ENCODE assay signal across 13 cellular contexts in the genomic region with DNA sequence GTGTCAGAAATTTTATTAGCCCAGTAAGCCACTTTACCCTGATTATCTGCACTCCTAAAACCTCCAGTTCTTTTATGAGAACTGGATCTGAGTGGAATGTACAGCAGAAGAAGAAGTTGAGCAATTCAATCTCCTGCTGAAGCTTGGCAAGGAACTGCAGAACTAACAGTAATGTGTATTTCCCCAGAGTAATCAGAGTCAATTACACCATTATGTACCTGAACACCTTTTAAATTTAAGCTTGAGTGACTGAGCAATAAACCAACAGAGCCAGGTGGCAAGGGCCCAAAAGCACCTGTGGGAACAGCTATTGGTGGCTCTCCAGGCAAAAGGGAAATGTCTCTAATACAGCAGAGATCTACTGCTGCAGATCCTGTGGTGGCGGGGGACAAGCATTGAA. TPM values are rescaled to one million over a fixed set of nuclear protein-coding genes. Genes with fewer than 3 reads are reported as not detected.
DNase-seq lines count a peak whose midpoint lies in the region; ATAC-seq and TF ChIP-seq lines count a peak whose summit lies in the region.
"Had no signal": no experiment of that assay in that cellular context is flagged by ENCODE, and none has a peak within 500 bp of the region (broad histone marks: within the 10 kb centered on the region; RNA-seq: fewer than 3 reads in every experiment).

No MANE protein-coding gene starts in this region.

- no peak for TF ChIP-seq CTCF in upper lobe of right lung (IDR thresholded peaks at IDR 0.05)

- H3K27me3 ChIP-seq in right cardiac atrium (ENCODE audit: control insufficient read depth, insufficient read depth) (no peaks in the 10 kb centered on the region), upper lobe of right lung (no peaks in the 10 kb centered on the region), Karpas-422 (ENCODE audit: low read length) (no peaks in the 10 kb centered on the region), H7 (ENCODE audit: control insufficient read depth, insufficient read depth, low read length) (no peaks in the 10 kb centered on the region)
- H3K27me3 ChIP-seq: tibial artery had no signal

- no peak overlapping the region for H2AFZ ChIP-seq in Karpas-422 (ENCODE audit: low read length)

- 85% methylated on average over 1 of the region's 1 CpG for WGBS in right cardiac atrium

- H3K27ac ChIP-seq in right cardiac atrium (ENCODE audit: low read length) (no peak overlapping the region), upper lobe of right lung (no peak overlapping the region), Karpas-422 (ENCODE audit: low read length) (no peak overlapping the region)
- H3K27ac ChIP-seq: tibial artery had no signal

- H3K9me3 ChIP-seq in right cardiac atrium (ENCODE audit: control insufficient read depth, low read length) = no peaks in the 10 kb centered on the region
- no peaks in the 10 kb centered on the region for H3K9me3 ChIP-seq in upper lobe of right lung
- H3K9me3 ChIP-seq in Karpas-422 (ENCODE audit: low read length) = no peaks in the 10 kb centered on the region
- H3K9me3 ChIP-seq: tibial artery had no signal

- H3K36me3 ChIP-seq in upper lobe of right lung (no peaks in the 10 kb centered on the region), Karpas-422 (ENCODE audit: insufficient read depth, low read length) (no peaks in the 10 kb centered on the region), H7 (replicated peaks; ENCODE audit: control insufficient read depth, insufficient read depth, low read length) (no peaks in the 10 kb centered on the region)
- H3K36me3 ChIP-seq: tibial artery had no signal

- no peak overlapping the region for H3K4me3 ChIP-seq in right cardiac atrium (ENCODE audit: low read length)
- H3K4me3 ChIP-seq in upper lobe of right lung = no peak overlapping the region
- no peak overlapping the region for H3K4me3 ChIP-seq in Karpas-422 (ENCODE audit: low read length)
- H3K4me3 ChIP-seq in H7 (ENCODE audit: insufficient read depth, low read depth, low read length) = no peak overlapping the region
- H3K4me3 ChIP-seq: tibial artery had no signal

- intact Hi-C loops in Right ventricle myocardium superior (cut with DNase I) (no loop called here), right cardiac atrium (cut with DNase I) (no loop called here), upper lobe of right lung (cut with DNase I) (no loop called here)

- H3K9me2 ChIP-seq in Karpas-422 (replicated peaks; ENCODE audit: insufficient read depth, low read length) = no peaks in the 10 kb centered on the region

- no peaks in the 10 kb centered on the region for H4K20me1 ChIP-seq in Karpas-422 (ENCODE audit: insufficient read depth, low read depth, low read length)

- ATAC-seq in Right ventricle myocardium superior (ENCODE audit: poor library complexity) = peak; percentile 53
- no peak for ATAC-seq in right cardiac atrium
- peak; percentile 71 for ATAC-seq in upper lobe of right lung

- H3K9ac ChIP-seq in Karpas-422 (ENCODE audit: low read length) = no peak overlapping the region

- H3K4me2 ChIP-seq in Karpas-422 (ENCODE audit: low read depth, low read length, poor library complexity, severe bottlenecking) = no peak overlapping the region

- H3K79me2 ChIP-seq in Karpas-422 (ENCODE audit: low read length) = no peaks in the 10 kb centered on the region

- H3K4me1 ChIP-seq in right cardiac atrium (ENCODE audit: control insufficient read depth, insufficient read depth, low read length) = no peaks in the 10 kb centered on the region
- peaks cover 28% of the 10 kb centered on the region for H3K4me1 ChIP-seq in upper lobe of right lung
- H3K4me1 ChIP-seq in Karpas-422 (ENCODE audit: low read length) = no peaks in the 10 kb centered on the region

- DNase-seq in Right ventricle myocardium superior (no peak), right cardiac atrium (no peak), NCI-H510A (lab: John Stamatoyannopoulos, UW) (peak; percentile 25), iPS-NIHi11 (ENCODE audit: low spot score) (peak; percentile 44), upper lobe of right lung (peak; percentile 88), Karpas-422 (no peak), NCI-H446 treated with DMSO at 0.1 percent for 48 hours (lab: John Stamatoyannopoulos, UW) (no peak), H7 (no peak)
- DNase-seq: cortex of kidney, islet precursor cell, naive B cell, tibial artery had no signal

RNA-seq across cellular contexts. Expression of a gene that starts 40.1 kb away (rescaled TPM):
- total RNA-seq in Right ventricle myocardium superior (25.5 TPM), right cardiac atrium (100 to 1,000 TPM in 2 of 4 donors, 10 to 100 TPM in 2; 22.7 to 261 (median 128) TPM), upper lobe of right lung (22.5 TPM)
- 52.0 TPM for polyA plus RNA-seq in right cardiac atrium
- total RNA-seq in Karpas-422 (2014; rRNA removed; shearing (Covaris generic); ENCODE audit: low replicate concordance) = not detected in 2 replicates
- 0.11 TPM in 1 of 2 replicates, not detected in the other for total RNA-seq in H7 (2014; rRNA removed; shearing (Covaris generic))
- total RNA-seq: SK-MEL-5 had no signal

RNA-seq across cellular contexts. Expression of a gene that starts 50.5 kb away (rescaled TPM):
- 30.3 TPM for total RNA-seq in Right ventricle myocardium superior
- 10 to 100 TPM; 28.1 to 60.8 (median 54.1) TPM for total RNA-seq in right cardiac atrium
- 40.3 TPM for polyA plus RNA-seq in right cardiac atrium
- total RNA-seq in upper lobe of right lung = 63.6 TPM
- total RNA-seq in Karpas-422 (2014; rRNA removed; shearing (Covaris generic); ENCODE audit: low replicate concordance) = not detected in 2 replicates
- 1.00 and 2.6 TPM in 2 replicates for total RNA-seq in H7 (2014; rRNA removed; shearing (Covaris generic))
- total RNA-seq: SK-MEL-5 had no signal

Comparison
In these comparisons a context has a peak if more than half of its experiments do, and no peak if none do; other contexts are left out.
1. ATAC-seq: peak in Right ventricle myocardium superior (single experiment) and upper lobe of right lung (single experiment); none in right cardiac atrium (0 of 2).
2. DNase-seq: peak in NCI-H510A (single experiment), iPS-NIHi11 (single experiment) and upper lobe of right lung (single experiment); none in Right ventricle myocardium superior (single experiment), right cardiac atrium (0 of 3), Karpas-422 (single experiment), NCI-H446 treated with DMSO at 0.1 percent for 48 hours (single experiment) and H7 (single experiment).
3. RNA of a gene that starts 40.1 kb away (total RNA-seq): 22.7 to 261 TPM in right cardiac atrium, 25.5 TPM in Right ventricle myocardium superior (single experiment) and 22.5 TPM in upper lobe of right lung (single experiment); not detected in Karpas-422 and 0.11 TPM in H7; every median in the first group is over 10 times any median in the second.